In genomic region chr7:105244594-105244993, GRCh38 we compare ENCODE assay signal across 18 cellular contexts.
DNase-seq lines count a peak whose midpoint lies in the region; ATAC-seq, FAIRE-seq and TF ChIP-seq lines count a peak whose summit lies in the region.
"Had no signal": no experiment of that assay in that cellular context is flagged by ENCODE, and none has a peak within 500 bp of the region (broad histone marks: within the 10 kb centered on the region; RNA-seq: fewer than 3 reads in every experiment).

No MANE protein-coding gene starts in this region.

- no peak for TF ChIP-seq EP300 in K562 (IDR thresholded peaks at IDR 0.05; ENCODE audit: low read length)

- H3K9ac ChIP-seq in K562 (ENCODE audit: insufficient read depth in 1 of 2, low read depth in 2 of 2, low read length in 2 of 2) = peak overlapping the region in 1 of 2 experiments; percentile 26; a peak in 1 of 4 replicates
- H3K9ac ChIP-seq: BLaER1 treated with 17β-estradiol and CSF1 and Interleukin-3, amounts not matched to agents 10 nM and 100 nM had no signal

- no peaks in the 10 kb centered on the region for H3K9me3 ChIP-seq in K562 (replicated peaks; ENCODE audit: control insufficient read depth, insufficient read depth, low read depth, low read length)
- H3K9me3 ChIP-seq in heart left ventricle = no peaks in the 10 kb centered on the region
- H3K9me3 ChIP-seq in left lung = no peaks in the 10 kb centered on the region
- no peaks in the 10 kb centered on the region for H3K9me3 ChIP-seq in tibial artery
- H3K9me3 ChIP-seq: A549 had no signal

- H3K9me1 ChIP-seq in K562 (ENCODE audit: control insufficient read depth, insufficient read depth, low read length) = no peaks in the 10 kb centered on the region

- TF ChIP-seq POLR2A in K562 (conservative IDR thresholded peaks at IDR 0.05) (no peak), heart left ventricle (IDR thresholded peaks at IDR 0.05) (peak in 1 of 2 donors; percentile 14)

- POLR2A ChIA-PET in K562 (lab: Yijun Ruan, JAX) = no interaction called here

- H3K27me3 ChIP-seq in K562 (ENCODE audit: control insufficient read depth in 2 of 2, insufficient read depth in 2 of 2, low read length in 2 of 2) = no peaks in the 10 kb centered on the region
- H3K27me3 ChIP-seq in heart left ventricle = no peaks in the 10 kb centered on the region
- H3K27me3 ChIP-seq in left lung = no peaks in the 10 kb centered on the region
- no peaks in the 10 kb centered on the region for H3K27me3 ChIP-seq in tibial artery
- H3K27me3 ChIP-seq: BLaER1 treated with 17β-estradiol and CSF1 and Interleukin-3, amounts not matched to agents 10 nM and 100 nM had no signal

- TF ChIP-seq CTCF in K562 (IDR thresholded peaks at IDR 0.05 in 2 of 3, conservative IDR thresholded peaks at IDR 0.05 in 1 of 3; ENCODE audit: insufficient read depth in 2 of 3, low read depth in 1 of 3, low read length in 3 of 3) (no peak), heart left ventricle (IDR thresholded peaks at IDR 0.05) (no peak), left lung (IDR thresholded peaks at IDR 0.05) (no peak), tibial artery (IDR thresholded peaks at IDR 0.05) (no peak)

- H2AFZ ChIP-seq in K562 (ENCODE audit: low read depth, low read length) = no peak overlapping the region

- H3K4me1 ChIP-seq in K562 (replicated peaks in 1 of 2; ENCODE audit: control insufficient read depth in 2 of 2, insufficient read depth in 2 of 2, low read length in 2 of 2) = peaks cover 12 to 21% of the 10 kb centered on the region in 2 experiments; a peak in 4 of 5 replicates
- H3K4me1 ChIP-seq in heart left ventricle = peaks cover 0 to 48% (median 33%) of the 10 kb centered on the region in 12 donors
- peaks cover 0 to 18% of the 10 kb centered on the region in 2 donors for H3K4me1 ChIP-seq in left lung
- peaks cover 0 to 33% (median 5%) of the 10 kb centered on the region in 4 donors for H3K4me1 ChIP-seq in tibial artery
- H3K4me1 ChIP-seq: A549 had no signal

- intact Hi-C loops in K562 (cut with micrococcal nuclease) (loop anchor here (10.0 kb wide), 1 partner anchor 60 kb away; no protein-coding TSS in a partner anchor), heart left ventricle (cut with DNase I) (no loop called here), left lung (cut with DNase I) (no loop called here), sciatic nerve (cut with DNase I) (no loop called here), tibial artery (cut with DNase I; ENCODE audit: low total_unique reads) (no loop called here)

- no peaks in the 10 kb centered on the region; the same call in 1 of the 2 replicates for H4K20me1 ChIP-seq in K562 (replicated peaks; ENCODE audit: control insufficient read depth, insufficient read depth, low read length)

- no peak for FAIRE-seq in K562 (lab: Jason Lieb, UNC)
- FAIRE-seq: A549, D721Med had no signal

- H3K4me3 ChIP-seq in K562 (no peak overlapping the region), heart left ventricle (peak overlapping the region in 8 of 12 donors; percentile 0 to 31 (median 18)), left lung (no peak overlapping the region), tibial artery (no peak overlapping the region)
- H3K4me3 ChIP-seq: A549; BLaER1 treated with 17β-estradiol and CSF1 and Interleukin-3, amounts not matched to agents 10 nM and 100 nM had no signal

- BruUV-seq in K562 (replicated peaks; lab: Mats Ljungman, UMichigan) = no TSS peak

- DNase-seq in K562 (ENCODE audit: extremely low read depth in 1 of 4, low spot score in 3 of 4) (no peak), heart left ventricle (peak; percentile 63 to 71 (median 69)), left lung (peak in 1 of 2 donors; percentile 80), sciatic nerve (ENCODE audit: low spot score) (no peak), NCI-H2081 (lab: John Stamatoyannopoulos, UW) (no peak), tibial artery (no peak)
- DNase-seq: CD8-positive, alpha-beta memory T cell; DMS79 treated with DMSO at 0.1 percent for 48 hours; NCI-H1048; NCI-H146; NCI-H2107; NCI-H345; NCI-H69 had no signal

- H3K79me2 ChIP-seq in K562 (ENCODE audit: control insufficient read depth, insufficient read depth, low read length) = 0 out of 3 replicates have a peak, but pooled peaks cover 5% of the 10 kb centered on the region

- CTCF ChIA-PET in K562 (lab: Yijun Ruan, JAX; ENCODE audit: low intra/inter-chr PET ratio) = no interaction called here

- ATAC-seq in K562 (no peak), heart left ventricle (peak in 3 of 4 donors; percentile 72 to 89 (median 84)), left lung (peak; percentile 27), sciatic nerve (peak; percentile 21), GM19467 (IDR thresholded peaks at IDR 0.05; ENCODE audit: unreplicated experiment) (no peak), GM21737 (IDR thresholded peaks at IDR 0.05; ENCODE audit: unreplicated experiment) (no peak)
- ATAC-seq: A549 had no signal

- WGBS in K562 (ENCODE audit: insufficient coverage, low coverage, missing lambda C conversion rate) = 91% methylated on average over 26 of the region's 28 CpGs
- WGBS in heart left ventricle, 4 donors = 64 to 83% (median 77%) methylated on average over 22 to 28 of the region's 28 CpGs

- no peaks in the 10 kb centered on the region for H3K36me3 ChIP-seq in K562 (ENCODE audit: control insufficient read depth, insufficient read depth, low read length)
- H3K36me3 ChIP-seq in heart left ventricle = no peaks in the 10 kb centered on the region
- no peaks in the 10 kb centered on the region for H3K36me3 ChIP-seq in left lung
- H3K36me3 ChIP-seq in tibial artery = no peaks in the 10 kb centered on the region

- H3K4me2 ChIP-seq in K562 (ENCODE audit: insufficient read depth, low read length) = no peak overlapping the region
- H3K4me2 ChIP-seq: A549 had no signal

- in situ Hi-C loops in K562 (cut with MboI) = no loop called here

- H3K27ac ChIP-seq in K562 (ENCODE audit: extremely low read depth, low read depth, low read length) = no peak overlapping the region
- H3K27ac ChIP-seq in heart left ventricle = peak overlapping the region in 10 of 12 donors; percentile 27 to 83 (median 72)
- H3K27ac ChIP-seq in left lung = peak overlapping the region in 1 of 2 donors; percentile 64
- no peak overlapping the region for H3K27ac ChIP-seq in tibial artery
- H3K27ac ChIP-seq: A549 had no signal

- TF ChIP-seq RAD21 in K562 (CRISPR knock-in tag; conservative IDR thresholded peaks at IDR 0.05 in 1 of 2, IDR thresholded peaks at IDR 0.05 in 1 of 2) = no peak

TF ChIP-seq in K562, 482 proteins besides CTCF, POLR2A, EP300 and RAD21:
- TF ChIP-seq ZBTB33 (CRISPR knock-in tag; IDR thresholded peaks at IDR 0.05) (peak; percentile 72), CREB5 (CRISPR knock-in tag; IDR thresholded peaks at IDR 0.05) (no peak), POLR2G (IDR thresholded peaks at IDR 0.05; ENCODE audit: low read depth, low read length) (0 out of 2 replicates have a peak, but pooled peaks have one; percentile 16)

Comparison
In these comparisons a context has a peak if more than half of its experiments do, and no peak if none do; other contexts are left out.
1. ATAC-seq: peak in heart left ventricle (3 of 4), left lung (single experiment) and sciatic nerve (single experiment); none in K562 (single experiment), GM19467 (single experiment) and GM21737 (single experiment).
2. DNase-seq: peak in heart left ventricle (5 of 5); none in K562 (0 of 4), sciatic nerve (single experiment), NCI-H2081 (0 of 2) and tibial artery (0 of 2).
3. H3K27ac ChIP-seq: peak in heart left ventricle (10 of 12); none in K562 (single experiment) and tibial artery (0 of 2).
4. H3K4me3 ChIP-seq: peak in heart left ventricle (8 of 12); none in K562 (single experiment), left lung (0 of 2) and tibial artery (0 of 2).